In the genomic region with DNA sequence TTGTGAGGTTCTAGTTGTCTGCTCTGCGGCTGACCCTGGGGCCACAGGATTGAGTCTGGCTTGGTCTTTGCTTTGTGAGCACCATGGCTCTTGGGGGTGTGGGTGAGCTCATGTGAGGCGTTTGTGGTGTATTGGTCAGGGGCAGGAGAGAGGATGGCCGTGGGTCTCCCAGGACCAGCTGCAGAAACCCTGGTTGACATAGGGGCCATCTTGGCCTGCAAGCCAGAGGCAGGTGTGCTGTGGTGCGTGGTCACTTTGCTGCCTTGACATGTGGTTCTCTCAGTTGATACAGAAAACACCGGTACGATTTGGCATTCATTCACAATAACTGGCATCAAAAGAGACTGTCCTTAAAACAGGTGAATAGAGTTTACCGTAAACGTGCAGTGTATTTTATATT, we compare ENCODE assay signal across 17 cellular contexts. TPM values are rescaled to one million over a fixed set of nuclear protein-coding genes. Genes with fewer than 3 reads are reported as not detected.
DNase-seq lines count a peak whose midpoint lies in the region.
"Had no signal": no experiment of that assay in that cellular context is flagged by ENCODE, and none has a peak within 500 bp of the region (broad histone marks: within the 10 kb centered on the region; RNA-seq: fewer than 3 reads in every experiment).

No MANE protein-coding gene starts in this region.

- H2BK15ac ChIP-seq in mesenchymal stem cell (ENCODE audit: low read depth, poor library complexity, severe bottlenecking), result no peak overlapping the region

- no peak overlapping the region for H3K18ac ChIP-seq in mesenchymal stem cell (ENCODE audit: low read depth in 1 of 2, low read length in 2 of 2)

- H2BK12ac ChIP-seq in mesenchymal stem cell (ENCODE audit: low read length in 2 of 2), result no peak overlapping the region

- no peak overlapping the region for H2BK120ac ChIP-seq in mesenchymal stem cell (ENCODE audit: low read depth, low read length)

- H4K8ac ChIP-seq in mesenchymal stem cell (ENCODE audit: low read length), result peak overlapping the region; percentile 33

- no peak overlapping the region for H2AFZ ChIP-seq in mesenchymal stem cell (ENCODE audit: low read depth, low read length)

- H3K27ac Mint-ChIP-seq in activated T-cell treated with anti-CD3 and anti-CD28 coated beads, Interleukin-2, amount 50 U/mL, for 24 hours, result peak overlapping the region; percentile 96
- peak overlapping the region; percentile 100 for H3K27ac Mint-ChIP-seq in activated naive CD8-positive, alpha-beta T cell treated with anti-CD3 and anti-CD28 coated beads for 36 hours
- H3K27ac Mint-ChIP-seq in stimulated activated naive CD8-positive, alpha-beta T cell treated with anti-CD3 and anti-CD28 coated beads, Interleukin-15, Interleukin-2, amounts not matched to agents 100 ng/mL and 50 ng/mL, for 24 hours, result peak overlapping the region; percentile 96
- H3K27ac Mint-ChIP-seq: WTC11 had no signal

- peak overlapping the region; percentile 61 for H3K4me3 Mint-ChIP-seq in activated T-cell treated with anti-CD3 and anti-CD28 coated beads, Interleukin-2, amount 50 U/mL, for 24 hours
- no peak overlapping the region for H3K4me3 Mint-ChIP-seq in activated naive CD8-positive, alpha-beta T cell treated with anti-CD3 and anti-CD28 coated beads for 36 hours
- H3K4me3 Mint-ChIP-seq in stimulated activated naive CD8-positive, alpha-beta T cell treated with anti-CD3 and anti-CD28 coated beads, Interleukin-15, Interleukin-2, amounts not matched to agents 100 ng/mL and 50 ng/mL, for 24 hours, result peak overlapping the region; percentile 72
- H3K4me3 Mint-ChIP-seq: WTC11 had no signal

- H3K14ac ChIP-seq in mesenchymal stem cell (ENCODE audit: low read length in 2 of 2), result no peak overlapping the region

- H2BK5ac ChIP-seq in mesenchymal stem cell (ENCODE audit: low read depth, low read length, poor library complexity, severe bottlenecking), result no peak overlapping the region

- no peak overlapping the region for H3K4ac ChIP-seq in mesenchymal stem cell (ENCODE audit: low read depth in 1 of 2, low read length in 2 of 2)

- WGBS in mesenchymal stem cell, result 65% methylated on average over 6 of the region's 8 CpGs

- H3K36me3 ChIP-seq in mesenchymal stem cell (ENCODE audit: control insufficient read depth in 1 of 2, insufficient read depth in 2 of 2, low read depth in 1 of 2, low read length in 2 of 2), result peaks cover 67 to 68% of the 10 kb centered on the region in 2 experiments

- H3K9ac ChIP-seq in mesenchymal stem cell (ENCODE audit: low read length), result no peak overlapping the region

- H3K4me2 ChIP-seq in mesenchymal stem cell (ENCODE audit: low read length, poor library complexity, severe bottlenecking), result no peak overlapping the region

- H3K9me3 ChIP-seq in mesenchymal stem cell (ENCODE audit: control insufficient read depth, low read length), result no peaks in the 10 kb centered on the region
- H3K9me3 ChIP-seq: heart right ventricle, left lung, pancreas had no signal

- no peaks in the 10 kb centered on the region for H3K9me3 Mint-ChIP-seq in activated T-cell treated with anti-CD3 and anti-CD28 coated beads, Interleukin-2, amount 50 U/mL, for 24 hours
- H3K9me3 Mint-ChIP-seq in activated naive CD8-positive, alpha-beta T cell treated with anti-CD3 and anti-CD28 coated beads for 36 hours, result no peaks in the 10 kb centered on the region
- H3K9me3 Mint-ChIP-seq in stimulated activated naive CD8-positive, alpha-beta T cell treated with anti-CD3 and anti-CD28 coated beads, Interleukin-15, Interleukin-2, amounts not matched to agents 100 ng/mL and 50 ng/mL, for 24 hours, result no peaks in the 10 kb centered on the region
- H3K9me3 Mint-ChIP-seq: WTC11 had no signal

- peaks cover 31% of the 10 kb centered on the region for H3K4me1 Mint-ChIP-seq in activated T-cell treated with anti-CD3 and anti-CD28 coated beads, Interleukin-2, amount 50 U/mL, for 24 hours (ENCODE audit: low read depth)
- H3K4me1 Mint-ChIP-seq in activated naive CD8-positive, alpha-beta T cell treated with anti-CD3 and anti-CD28 coated beads for 36 hours, result peaks cover 21% of the 10 kb centered on the region
- H3K4me1 Mint-ChIP-seq in stimulated activated naive CD8-positive, alpha-beta T cell treated with anti-CD3 and anti-CD28 coated beads, Interleukin-15, Interleukin-2, amounts not matched to agents 100 ng/mL and 50 ng/mL, for 24 hours (ENCODE audit: low read depth), result peaks cover 23% of the 10 kb centered on the region
- H3K4me1 Mint-ChIP-seq: WTC11 had no signal

- H3K4me1 ChIP-seq in mesenchymal stem cell (ENCODE audit: control insufficient read depth, insufficient read depth, low read depth, low read length), result peaks cover 10% of the 10 kb centered on the region
- H3K4me1 ChIP-seq: pancreas had no signal

- no peak overlapping the region for H4K91ac ChIP-seq in mesenchymal stem cell (ENCODE audit: low read length)

- H3K27ac ChIP-seq in mesenchymal stem cell (ENCODE audit: low read length, poor library complexity, severe bottlenecking), result peak overlapping the region; percentile 79
- H3K27ac ChIP-seq: SK-N-MC had no signal

- no peaks in the 10 kb centered on the region for H3K27me3 Mint-ChIP-seq in activated T-cell treated with anti-CD3 and anti-CD28 coated beads, Interleukin-2, amount 50 U/mL, for 24 hours
- no peaks in the 10 kb centered on the region for H3K27me3 Mint-ChIP-seq in activated naive CD8-positive, alpha-beta T cell treated with anti-CD3 and anti-CD28 coated beads for 36 hours
- H3K27me3 Mint-ChIP-seq in stimulated activated naive CD8-positive, alpha-beta T cell treated with anti-CD3 and anti-CD28 coated beads, Interleukin-15, Interleukin-2, amounts not matched to agents 100 ng/mL and 50 ng/mL, for 24 hours, result no peaks in the 10 kb centered on the region

- no peak overlapping the region for H3K23ac ChIP-seq in mesenchymal stem cell (ENCODE audit: low read length in 2 of 2)

- peaks cover 84% of the 10 kb centered on the region for H3K36me3 Mint-ChIP-seq in activated T-cell treated with anti-CD3 and anti-CD28 coated beads, Interleukin-2, amount 50 U/mL, for 24 hours (ENCODE audit: low read depth)
- H3K36me3 Mint-ChIP-seq in activated naive CD8-positive, alpha-beta T cell treated with anti-CD3 and anti-CD28 coated beads for 36 hours, result peaks cover 29% of the 10 kb centered on the region
- peaks cover 65% of the 10 kb centered on the region for H3K36me3 Mint-ChIP-seq in stimulated activated naive CD8-positive, alpha-beta T cell treated with anti-CD3 and anti-CD28 coated beads, Interleukin-15, Interleukin-2, amounts not matched to agents 100 ng/mL and 50 ng/mL, for 24 hours (ENCODE audit: low read depth)

- H3K79me1 ChIP-seq in mesenchymal stem cell (replicated peaks; ENCODE audit: low read length, poor library complexity, severe bottlenecking), result peaks cover 16% of the 10 kb centered on the region

- DNase-seq in activated T-cell treated with anti-CD3 and anti-CD28 coated beads, Interleukin-2, amount 50 U/mL, for 24 hours, result no peak
- DNase-seq in activated T-cell treated with anti-CD3 and anti-CD28 coated beads, Interleukin-2, amount 50 U/mL, for 48 hours, result no peak
- no peak for DNase-seq in activated naive CD8-positive, alpha-beta T cell treated with anti-CD3 and anti-CD28 coated beads for 36 hours
- no peak for DNase-seq in mesenchymal stem cell
- no peak for DNase-seq in NOMO-1 (lab: John Stamatoyannopoulos, UW; ENCODE audit: unreplicated experiment in 2 of 2)
- DNase-seq in hippocampal formation (lab: John Stamatoyannopoulos, UW), result no peak
- no peak for DNase-seq in NCI-H2107 treated with DMSO at 0.1 percent for 48 hours (lab: John Stamatoyannopoulos, UW; ENCODE audit: unreplicated experiment)
- DNase-seq: DMS153, heart right ventricle had no signal

- no peak overlapping the region for H2AK5ac ChIP-seq in mesenchymal stem cell (ENCODE audit: low read length, severe bottlenecking)

- no peak overlapping the region for H3K4me3 ChIP-seq in mesenchymal stem cell (ENCODE audit: insufficient read depth in 1 of 2, low read depth in 1 of 2, low read length in 2 of 2)
- H3K4me3 ChIP-seq: left lung, pancreas, SK-N-MC had no signal

- no peaks in the 10 kb centered on the region for H3K27me3 ChIP-seq in mesenchymal stem cell (ENCODE audit: control insufficient read depth in 1 of 2, insufficient read depth in 1 of 2, low read length in 2 of 2)
- H3K27me3 ChIP-seq: heart right ventricle, left lung, pancreas had no signal

RNA-seq across cellular contexts. Expression of gene PHRF1, which starts 11.3 kb away (rescaled TPM):
- total RNA-seq in activated naive CD8-positive, alpha-beta T cell treated with anti-CD3 and anti-CD28 coated beads for 36 hours, result 10 to 100 TPM; 42.3 to 44.3 TPM
- polyA plus RNA-seq in mesenchymal stem cell (2013, experiment 1 of 2), result 13.2 TPM
- polyA plus RNA-seq in mesenchymal stem cell (2013, experiment 2 of 2), result 11.9 TPM

RNA-seq across cellular contexts. Expression of gene RASSF7, which starts 26.8 kb away (rescaled TPM):
- total RNA-seq in activated naive CD8-positive, alpha-beta T cell treated with anti-CD3 and anti-CD28 coated beads for 36 hours, result 10 to 100 TPM in 1 of 2 experiments, 1 to 10 TPM in 1; 9.8 to 11.5 TPM
- 3.2 TPM for polyA plus RNA-seq in mesenchymal stem cell (2013, experiment 1 of 2)
- 2.3 TPM for polyA plus RNA-seq in mesenchymal stem cell (2013, experiment 2 of 2)

RNA-seq across cellular contexts. Expression of gene LMNTD2, which starts 27.0 kb away (rescaled TPM):
- 1 to 10 TPM; 1.2 to 1.3 TPM for total RNA-seq in activated naive CD8-positive, alpha-beta T cell treated with anti-CD3 and anti-CD28 coated beads for 36 hours
- 0.46 TPM for polyA plus RNA-seq in mesenchymal stem cell (2013, experiment 1 of 2)
- 0.67 TPM for polyA plus RNA-seq in mesenchymal stem cell (2013, experiment 2 of 2)

RNA-seq across cellular contexts. Expression of gene IRF7, which starts 28.2 kb away (rescaled TPM):
- total RNA-seq in activated naive CD8-positive, alpha-beta T cell treated with anti-CD3 and anti-CD28 coated beads for 36 hours, result 10 to 100 TPM; 60.6 to 61.2 TPM
- polyA plus RNA-seq in mesenchymal stem cell (2013, experiment 1 of 2), result 6.8 TPM
- polyA plus RNA-seq in mesenchymal stem cell (2013, experiment 2 of 2), result 7.3 TPM

RNA-seq across cellular contexts. Expression of gene CDHR5, which starts 37.2 kb away (rescaled TPM):
- total RNA-seq in activated naive CD8-positive, alpha-beta T cell treated with anti-CD3 and anti-CD28 coated beads for 36 hours, result not detected
- not detected for polyA plus RNA-seq in mesenchymal stem cell (2013, experiment 1 of 2)
- polyA plus RNA-seq in mesenchymal stem cell (2013, experiment 2 of 2), result not detected
- total RNA-seq: epithelial cell of proximal tubule, heart right ventricle, left lung, urinary bladder had no signal
- polyA plus RNA-seq: AG04450, heart right ventricle had no signal
